In the genomic region with DNA sequence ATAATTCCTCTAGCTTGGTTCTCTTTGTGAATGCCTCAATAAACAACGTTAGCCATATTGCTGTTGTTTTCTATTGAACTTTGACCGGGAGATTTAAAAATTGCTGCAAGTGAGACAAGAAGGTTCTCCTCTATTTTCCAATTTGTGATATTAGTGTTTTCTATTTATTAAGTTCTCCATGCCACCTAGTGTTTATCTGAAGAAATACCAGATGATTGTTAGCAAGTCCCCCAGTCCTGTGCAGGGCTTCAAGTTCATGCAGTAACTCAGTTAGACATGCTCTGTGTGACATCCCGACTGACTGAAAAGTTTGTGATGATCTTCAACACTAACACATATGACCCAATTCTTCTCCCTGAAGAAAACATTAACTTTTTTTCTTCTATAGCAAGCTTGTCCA, we compare ENCODE assay signal across 15 cellular contexts. TPM values are rescaled to one million over a fixed set of nuclear protein-coding genes. Genes with fewer than 3 reads are reported as not detected.
DNase-seq lines count a peak whose midpoint lies in the region; ATAC-seq and TF ChIP-seq lines count a peak whose summit lies in the region.
"Had no signal": no experiment of that assay in that cellular context is flagged by ENCODE, and none has a peak within 500 bp of the region (broad histone marks: within the 10 kb centered on the region; RNA-seq: fewer than 3 reads in every experiment).

No MANE protein-coding gene starts in this region.

- no peak for TF ChIP-seq POLR2A in HCT116 (IDR thresholded peaks at IDR 0.05; ENCODE audit: borderline replicate concordance, extremely low read depth, insufficient read depth, insufficient read length)

- H3K9ac ChIP-seq in HCT116 (ENCODE audit: low read length), result no peak overlapping the region

- intact Hi-C loops in HCT116 (cut with micrococcal nuclease), result no loop called here

- POLR2A ChIA-PET in HCT116 (lab: Charles Lee), result no interaction called here

- BruUV-seq in HCT116 (replicated peaks; lab: Mats Ljungman, UMichigan), result no TSS peak

- H3K4me3 ChIP-seq in HCT116 (replicated peaks in 1 of 2; ENCODE audit: low read depth in 1 of 2, low read length in 2 of 2) (no peak overlapping the region), brain microvascular endothelial cell (ENCODE audit: low read depth, low read length) (no peak overlapping the region)
- no peak overlapping the region for H3K4me3 ChIP-seq in effector memory CD4-positive, alpha-beta T cell (ENCODE audit: insufficient read depth, low read depth, low read length, poor library complexity, severe bottlenecking)
- H3K4me3 ChIP-seq: heart right ventricle, tibial artery had no signal

- no peak overlapping the region for H3K4me2 ChIP-seq in HCT116 (ENCODE audit: low read length)

- H3K4me1 Mint-ChIP-seq in mesothelial cell of epicardium, result peaks cover 23% of the 10 kb centered on the region
- H3K4me1 Mint-ChIP-seq: activated CD4-positive, alpha-beta T cell treated with anti-CD3 and anti-CD28 coated beads, Interleukin-2, amount 10 ng/mL, durations not matched to agents 7 days and 5 days had no signal

- H3K27me3 Mint-ChIP-seq in mesothelial cell of epicardium (ENCODE audit: low read depth), result no peaks in the 10 kb centered on the region
- H3K27me3 Mint-ChIP-seq: activated CD4-positive, alpha-beta T cell treated with anti-CD3 and anti-CD28 coated beads, Interleukin-2, amount 10 ng/mL, durations not matched to agents 7 days and 5 days had no signal

- H3K79me2 ChIP-seq in HCT116 (ENCODE audit: insufficient read depth, low read length), result no peaks in the 10 kb centered on the region

- H3K27ac Mint-ChIP-seq in mesothelial cell of epicardium, result peak overlapping the region; percentile 19
- H3K27ac Mint-ChIP-seq: activated CD4-positive, alpha-beta T cell treated with anti-CD3 and anti-CD28 coated beads, Interleukin-2, amount 10 ng/mL, durations not matched to agents 7 days and 5 days had no signal

- H3K27me3 ChIP-seq in HCT116 (ENCODE audit: insufficient read depth, low read length) (no peaks in the 10 kb centered on the region), brain microvascular endothelial cell (replicated peaks) (no peaks in the 10 kb centered on the region)
- no peaks in the 10 kb centered on the region for H3K27me3 ChIP-seq in effector memory CD4-positive, alpha-beta T cell (replicated peaks; ENCODE audit: control insufficient read depth, insufficient read depth, low read length, poor library complexity, severe bottlenecking)
- H3K27me3 ChIP-seq: tibial artery had no signal

- H3K9me3 Mint-ChIP-seq in mesothelial cell of epicardium, result peaks cover 25% of the 10 kb centered on the region

- TF ChIP-seq CTCF in HCT116 (IDR thresholded peaks at IDR 0.05 in 2 of 3, conservative IDR thresholded peaks at IDR 0.05 in 1 of 3; ENCODE audit: borderline replicate concordance in 1 of 3, insufficient read depth in 1 of 3, low read depth in 2 of 3, low read length in 2 of 3), result 0 out of 6 replicates have a peak, but pooled peaks of 1 of the 3 experiments have one; percentile 12
- TF ChIP-seq CTCF in brain microvascular endothelial cell (IDR thresholded peaks at IDR 0.05; ENCODE audit: low read depth, low read length, missing control alignments), result peak; percentile 10
- no peak for TF ChIP-seq CTCF in mesothelial cell of epicardium (IDR thresholded peaks at IDR 0.05; ENCODE audit: unreplicated experiment)

- TF ChIP-seq RAD21 in HCT116 (IDR thresholded peaks at IDR 0.05; ENCODE audit: low read depth), result peak; percentile 41; the same call in 1 of the 2 replicates

- H3K36me3 ChIP-seq in HCT116 (ENCODE audit: control insufficient read depth in 1 of 2, insufficient read depth in 2 of 2, low read length in 2 of 2) (no peaks in the 10 kb centered on the region), brain microvascular endothelial cell (replicated peaks) (no peaks in the 10 kb centered on the region)
- H3K36me3 ChIP-seq in effector memory CD4-positive, alpha-beta T cell (ENCODE audit: control insufficient read depth, insufficient read depth, low read length), result no peaks in the 10 kb centered on the region
- H3K36me3 ChIP-seq: heart right ventricle, tibial artery had no signal

- RAD21 ChIA-PET in HCT116 (lab: Charles Lee; ENCODE audit: low non-redundant PET in 1 of 2, low total read pairs in 2 of 2, uncharacterized antibody in 2 of 2, unreplicated experiment in 2 of 2), result no interaction called here

- H3K4me3 Mint-ChIP-seq in mesothelial cell of epicardium, result no peak overlapping the region
- H3K4me3 Mint-ChIP-seq: activated CD4-positive, alpha-beta T cell treated with anti-CD3 and anti-CD28 coated beads, Interleukin-2, amount 10 ng/mL, durations not matched to agents 7 days and 5 days had no signal

- in situ Hi-C loops in brain microvascular endothelial cell (cut with HindIII; ENCODE audit: low pct_ligation_motif_present, low sequenced_read_pairs), result no loop called here

- no peaks in the 10 kb centered on the region for H3K9me3 ChIP-seq in HCT116 (ENCODE audit: control insufficient read depth in 1 of 2, insufficient read depth in 1 of 2, low read depth in 1 of 2, low read length in 2 of 2)
- H3K9me3 ChIP-seq in effector memory CD4-positive, alpha-beta T cell (ENCODE audit: control insufficient read depth, low read length), result no peaks in the 10 kb centered on the region

- CTCF ChIA-PET in HCT116 (lab: Charles Lee), result no interaction called here

- no peaks in the 10 kb centered on the region for H3K4me1 ChIP-seq in HCT116 (ENCODE audit: control insufficient read depth in 1 of 2, insufficient read depth in 2 of 2, low read length in 2 of 2)
- no peaks in the 10 kb centered on the region for H3K4me1 ChIP-seq in effector memory CD4-positive, alpha-beta T cell (ENCODE audit: control insufficient read depth, insufficient read depth, low read length, poor library complexity, severe bottlenecking)
- H3K4me1 ChIP-seq: heart right ventricle had no signal

- DNase-seq in COLO829 (ENCODE audit: low spot score), result peak; percentile 17
- no peak for DNase-seq in HCT116 (ENCODE audit: low read depth, low spot score)
- no peak for DNase-seq in brain microvascular endothelial cell
- no peak for DNase-seq in mesothelial cell of epicardium (ENCODE audit: low spot score in 2 of 2, unreplicated experiment in 2 of 2)
- DNase-seq in effector memory CD4-positive, alpha-beta T cell, result no peak
- DNase-seq in activated T-cell treated with anti-CD3 and anti-CD28 coated beads, Interleukin-2, amount 50 U/mL, for 48 hours, result no peak
- DNase-seq: activated CD4-positive, alpha-beta T cell treated with anti-CD3 and anti-CD28 coated beads, Interleukin-2, amount 10 ng/mL, durations not matched to agents 7 days and 5 days; Calu3; heart right ventricle; occipital lobe; tibial artery had no signal

- H2AFZ ChIP-seq in HCT116 (ENCODE audit: low read depth, low read length, poor library complexity, severe bottlenecking), result no peak overlapping the region

- peak; percentile 47; the same call in 1 of the 2 replicates for ATAC-seq in HCT116
- no peak for ATAC-seq in HG03025 (IDR thresholded peaks at IDR 0.05; ENCODE audit: low FRiP score, unreplicated experiment)
- ATAC-seq: heart right ventricle had no signal

- H3K27ac ChIP-seq in HCT116 (ENCODE audit: low read depth, low read length) (no peak overlapping the region), brain microvascular endothelial cell (no peak overlapping the region)
- no peak overlapping the region for H3K27ac ChIP-seq in effector memory CD4-positive, alpha-beta T cell (ENCODE audit: insufficient read depth, low read length, poor library complexity, severe bottlenecking)
- H3K27ac ChIP-seq: heart right ventricle, tibial artery had no signal

- peaks cover 10% of the 10 kb centered on the region for H3K36me3 Mint-ChIP-seq in mesothelial cell of epicardium

- H3K9me2 ChIP-seq in HCT116 (ENCODE audit: insufficient read depth), result no peaks in the 10 kb centered on the region

- no peaks in the 10 kb centered on the region for H4K20me1 ChIP-seq in HCT116 (ENCODE audit: insufficient read depth)

TF ChIP-seq in HCT116, 20 proteins besides CTCF, POLR2A, EP300 and RAD21:
- TF ChIP-seq EGR1 (IDR thresholded peaks at IDR 0.05; ENCODE audit: low read depth) (no peak), ZNF274 (IDR thresholded peaks at IDR 0.05; ENCODE audit: low read depth, low read length) (no peak), EZH2 (IDR thresholded peaks at IDR 0.05) (no peak), YY1 (IDR thresholded peaks at IDR 0.05; ENCODE audit: extremely low read depth, insufficient replicate concordance, low read depth, low read length) (no peak), JUND (IDR thresholded peaks at IDR 0.05) (no peak), ELF1 (IDR thresholded peaks at IDR 0.05; ENCODE audit: borderline replicate concordance, low read depth) (no peak), FOSL1 (IDR thresholded peaks at IDR 0.05; ENCODE audit: low read depth) (no peak), TCF7L2 (IDR thresholded peaks at IDR 0.05; ENCODE audit: borderline replicate concordance, extremely low read depth, insufficient read depth, insufficient read length) (no peak)
- TF ChIP-seq, protein P1, sequence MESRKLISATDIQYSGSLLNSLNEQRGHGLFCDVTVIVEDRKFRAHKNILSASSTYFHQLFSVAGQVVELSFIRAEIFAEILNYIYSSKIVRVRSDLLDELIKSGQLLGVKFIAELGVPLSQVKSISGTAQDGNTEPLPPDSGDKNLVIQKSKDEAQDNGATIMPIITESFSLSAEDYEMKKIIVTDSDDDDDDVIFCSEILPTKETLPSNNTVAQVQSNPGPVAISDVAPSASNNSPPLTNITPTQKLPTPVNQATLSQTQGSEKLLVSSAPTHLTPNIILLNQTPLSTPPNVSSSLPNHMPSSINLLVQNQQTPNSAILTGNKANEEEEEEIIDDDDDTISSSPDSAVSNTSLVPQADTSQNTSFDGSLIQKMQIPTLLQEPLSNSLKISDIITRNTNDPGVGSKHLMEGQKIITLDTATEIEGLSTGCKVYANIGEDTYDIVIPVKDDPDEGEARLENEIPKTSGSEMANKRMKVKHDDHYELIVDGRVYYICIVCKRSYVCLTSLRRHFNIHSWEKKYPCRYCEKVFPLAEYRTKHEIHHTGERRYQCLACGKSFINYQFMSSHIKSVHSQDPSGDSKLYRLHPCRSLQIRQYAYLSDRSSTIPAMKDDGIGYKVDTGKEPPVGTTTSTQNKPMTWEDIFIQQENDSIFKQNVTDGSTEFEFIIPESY (IDR thresholded peaks at IDR 0.05; ENCODE audit: extremely low read depth, insufficient replicate concordance, low read length), result no peak
- TF ChIP-seq, protein P2, sequence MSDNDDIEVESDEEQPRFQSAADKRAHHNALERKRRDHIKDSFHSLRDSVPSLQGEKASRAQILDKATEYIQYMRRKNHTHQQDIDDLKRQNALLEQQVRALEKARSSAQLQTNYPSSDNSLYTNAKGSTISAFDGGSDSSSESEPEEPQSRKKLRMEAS (IDR thresholded peaks at IDR 0.05), result no peak

RNA-seq across cellular contexts. Expression of a gene that starts 31.5 kb away (rescaled TPM):
- not detected for total RNA-seq in HCT116 (2021; ENCODE audit: unreplicated experiment)
- polyA plus RNA-seq in HCT116 (2012), result not detected in 2 replicates
- not detected in 3 replicates for total RNA-seq in mesothelial cell of epicardium
- total RNA-seq: activated CD4-positive, alpha-beta T cell treated with anti-CD3 and anti-CD28 coated beads, Interleukin-2, amount 10 ng/mL, durations not matched to agents 7 days and 5 days; aorta; Calu3; heart right ventricle; lower leg skin; occipital lobe; T-helper 1 cell treated with Interleukin-12 subunit alpha and Interleukin-12 subunit beta and Interleukin-4 antibody, amounts not matched to agents 30 ng/mL and 1 ng/mL, for 36 hours had no signal
- polyA plus RNA-seq: aorta, heart right ventricle had no signal
